Comparison of ENCODE assay signal across 31 cellular contexts in genomic region chr16:23062524-23062923, GRCh38.
"Had no signal": no experiment of that assay in that cellular context is flagged by ENCODE, and none has a peak within 500 bp of the region (broad histone marks: within the 10 kb centered on the region; RNA-seq: fewer than 3 reads in every experiment).

No MANE protein-coding gene starts in this region.

- H3K36me3 ChIP-seq: colonic mucosa, uterus had no signal

- H3K36me3 Mint-ChIP-seq: naive B cell had no signal

- H3K9me3 ChIP-seq: colonic mucosa, gastroesophageal sphincter, heart left ventricle, left lung, mucosa of descending colon, neutrophil, psoas muscle, spleen, suprapubic skin, transverse colon, upper lobe of right lung, uterus had no signal

- ATAC-seq: esophagus mucosa; foreskin keratinocyte; gastroesophageal sphincter; heart left ventricle; left cardiac atrium; left lung; mucosa of descending colon; natural killer cell treated with Interleukin-12 subunit alpha and Interleukin-12 subunit beta and Interleukin-15 and Interleukin-18, amount 100 ng/mL, for 72 hours; psoas muscle; right cardiac atrium; stimulated activated naive B cell treated with anti-CD40 and anti-IgM and Interleukin-4, amounts not matched to agents 10 μg/mL and 1 μg/mL and 100 μg/mL, for 72 hours; upper lobe of right lung had no signal

- H3K4me1 ChIP-seq: colonic mucosa, foreskin keratinocyte, left lung, psoas muscle, suprapubic skin, transverse colon, upper lobe of right lung, uterus had no signal

- H3K9me3 Mint-ChIP-seq: dendritic cell treated with granulocyte-macrophage colony-stimulating factor and Interleukin-4, amounts not matched to agents 40 ng/mL and 50 ng/mL, for 4 days; endodermal cell; mesothelial cell of epicardium; naive B cell; natural killer cell treated with Interleukin-12 subunit alpha and Interleukin-12 subunit beta and Interleukin-15 and Interleukin-18, amount 100 ng/mL, for 72 hours; neural crest cell; stimulated activated naive B cell treated with anti-CD40 and anti-IgM and Interleukin-4, amounts not matched to agents 10 μg/mL and 1 μg/mL and 100 μg/mL, for 72 hours; stimulated activated naive CD8-positive, alpha-beta T cell treated with anti-CD3 and anti-CD28 coated beads, Interleukin-15, Interleukin-2, amounts not matched to agents 100 ng/mL and 50 ng/mL, for 24 hours had no signal

- H3K27me3 ChIP-seq: colonic mucosa, foreskin keratinocyte, gastroesophageal sphincter, suprapubic skin, transverse colon, uterus had no signal

- H3K4me3 ChIP-seq: colonic mucosa, gastroesophageal sphincter, heart left ventricle, left lung, mucosa of descending colon, psoas muscle, skin epidermis, spleen, suprapubic skin, transverse colon, upper lobe of right lung, uterus had no signal

- H3K27ac Mint-ChIP-seq: dendritic cell treated with granulocyte-macrophage colony-stimulating factor and Interleukin-4, amounts not matched to agents 40 ng/mL and 50 ng/mL, for 4 days; endodermal cell; mesothelial cell of epicardium; naive B cell; natural killer cell treated with Interleukin-12 subunit alpha and Interleukin-12 subunit beta and Interleukin-15 and Interleukin-18, amount 100 ng/mL, for 72 hours; stimulated activated naive B cell treated with anti-CD40 and anti-IgM and Interleukin-4, amounts not matched to agents 10 μg/mL and 1 μg/mL and 100 μg/mL, for 72 hours; stimulated activated naive CD8-positive, alpha-beta T cell treated with anti-CD3 and anti-CD28 coated beads, Interleukin-15, Interleukin-2, amounts not matched to agents 100 ng/mL and 50 ng/mL, for 24 hours had no signal

- H3K4me1 Mint-ChIP-seq: mesothelial cell of epicardium had no signal

- H3K4me3 Mint-ChIP-seq: dendritic cell treated with granulocyte-macrophage colony-stimulating factor and Interleukin-4, amounts not matched to agents 40 ng/mL and 50 ng/mL, for 4 days; endodermal cell; mesothelial cell of epicardium; naive B cell; natural killer cell treated with Interleukin-12 subunit alpha and Interleukin-12 subunit beta and Interleukin-15 and Interleukin-18, amount 100 ng/mL, for 72 hours; neural crest cell; stimulated activated naive B cell treated with anti-CD40 and anti-IgM and Interleukin-4, amounts not matched to agents 10 μg/mL and 1 μg/mL and 100 μg/mL, for 72 hours; stimulated activated naive CD8-positive, alpha-beta T cell treated with anti-CD3 and anti-CD28 coated beads, Interleukin-15, Interleukin-2, amounts not matched to agents 100 ng/mL and 50 ng/mL, for 24 hours had no signal

- H3K27ac ChIP-seq: colonic mucosa, epithelial cell of prostate, foreskin keratinocyte, gastroesophageal sphincter, heart left ventricle, left lung, neutrophil, psoas muscle, skin epidermis, spleen, suprapubic skin, transverse colon, upper lobe of right lung, uterus had no signal

- DNase-seq: colonic mucosa; effector CD8-positive, alpha-beta T cell; endodermal cell; foreskin keratinocyte; heart left ventricle; hippocampal formation; left cardiac atrium; left lung; mesenchymal stem cell; mucosa of descending colon; naive B cell; posterior cingulate gyrus; psoas muscle; right cardiac atrium; spleen; stimulated activated CD4-positive, alpha-beta T cell treated with anti-CD3 and anti-CD28 coated beads, Interleukin-4, amount 100 ng/mL, for 4 hours; stimulated activated naive B cell treated with anti-CD40 and anti-IgM and Interleukin-4, amounts not matched to agents 10 μg/mL and 1 μg/mL and 100 μg/mL, for 72 hours; transverse colon; upper lobe of right lung; uterus had no signal
